29 cellular contexts compared by ENCODE assay signal in the genomic region with DNA sequence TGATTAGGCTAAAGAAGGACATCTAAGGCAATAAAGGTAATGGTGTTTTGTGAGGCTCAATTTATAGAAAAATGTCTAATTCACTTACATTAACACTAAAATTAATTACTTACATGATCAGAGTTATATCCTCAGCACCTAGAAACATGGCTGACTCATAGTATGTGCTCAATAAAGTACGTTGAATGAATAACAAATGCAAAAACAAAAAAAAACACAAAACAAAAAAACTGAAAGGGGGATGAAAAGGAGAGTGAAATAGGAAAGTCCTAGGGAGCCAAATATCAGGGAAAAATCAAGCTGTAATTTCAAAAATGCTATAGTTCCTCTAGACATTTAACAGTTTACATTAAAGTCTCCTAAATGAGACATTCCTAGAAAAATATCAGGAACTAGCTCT.
"Had no signal": no experiment of that assay in that cellular context is flagged by ENCODE, and none has a peak within 500 bp of the region (broad histone marks: within the 10 kb centered on the region; RNA-seq: fewer than 3 reads in every experiment).

No MANE protein-coding gene starts in this region.

- ATAC-seq: activated CD8-positive, alpha-beta T cell treated with anti-CD3 and anti-CD28 coated beads for 36 hours; activated T-cell treated with anti-CD3 and anti-CD28 coated beads, Interleukin-2, amount 50 U/mL, for 4 hours; activated T-helper 17 cell treated with anti-CD3 and anti-CD28 coated beads, Interleukin-2, amount 50 U/mL, for 72 hours; body of pancreas; esophagus mucosa; T-cell had no signal

- H3K9me3 ChIP-seq: body of pancreas, colonic mucosa had no signal

- H3K27ac ChIP-seq: body of pancreas, colonic mucosa, epithelial cell of prostate had no signal

- H3K4me3 ChIP-seq: body of pancreas, colonic mucosa had no signal

- H3K36me3 Mint-ChIP-seq: T-cell had no signal

- H3K27me3 Mint-ChIP-seq: activated CD4-positive, alpha-beta T cell treated with anti-CD3 and anti-CD28 coated beads, Interleukin-2, amount 10 ng/mL, durations not matched to agents 7 days and 5 days; activated CD8-positive, alpha-beta T cell treated with anti-CD3 and anti-CD28 coated beads for 36 hours; activated naive CD8-positive, alpha-beta T cell; activated T-helper 17 cell treated with anti-CD3 and anti-CD28 coated beads, Interleukin-2, amount 50 U/mL, for 72 hours had no signal

- FAIRE-seq: endometrium, endothelial cell of umbilical vein, frontal cortex had no signal

- H3K36me3 ChIP-seq: colonic mucosa had no signal

- H3K4me1 ChIP-seq: body of pancreas, colonic mucosa had no signal

- H3K4me3 Mint-ChIP-seq: activated CD4-positive, alpha-beta T cell treated with anti-CD3 and anti-CD28 coated beads, Interleukin-2, amount 10 ng/mL, durations not matched to agents 7 days and 5 days; activated CD8-positive, alpha-beta T cell treated with anti-CD3 and anti-CD28 coated beads for 36 hours; activated naive CD8-positive, alpha-beta T cell; activated T-cell treated with anti-CD3 and anti-CD28 coated beads, Interleukin-2, amount 50 U/mL, for 4 hours; activated T-helper 17 cell treated with anti-CD3 and anti-CD28 coated beads, Interleukin-2, amount 50 U/mL, for 72 hours; T-cell had no signal

- DNase-seq: activated CD4-positive, alpha-beta T cell treated with anti-CD3 and anti-CD28 coated beads for 1 hour; activated CD4-positive, alpha-beta T cell treated with anti-CD3 and anti-CD28 coated beads for 4 hours; activated CD4-positive, alpha-beta T cell treated with anti-CD3 and anti-CD28 coated beads, Interleukin-2, amount 10 ng/mL, durations not matched to agents 7 days and 5 days; activated CD4-positive, alpha-beta T cell treated with anti-CD3 and anti-CD28 coated beads, Interleukin-2, amount 50 U/mL, for 4 hours; activated CD8-positive, alpha-beta memory T cell treated with anti-CD3 and anti-CD28 coated beads for 24 hours; activated CD8-positive, alpha-beta T cell treated with anti-CD3 and anti-CD28 coated beads for 36 hours; activated effector memory CD4-positive, alpha-beta T cell treated with Interleukin-2 at 50 U/mL for 16 hours; activated gamma-delta T cell treated with Interleukin-2 at 50 U/mL for 16 hours; activated naive CD4-positive, alpha-beta T cell treated with anti-CD3 and anti-CD28 coated beads, Interleukin-2, amount 50 U/mL, for 16 hours; activated naive CD4-positive, alpha-beta T cell treated with Interleukin-2 at 50 U/mL for 16 hours; activated T-cell treated with anti-CD3 and anti-CD28 coated beads, Interleukin-2, amount 50 U/mL, for 4 hours; amniotic stem cell; anterior cingulate cortex; body of pancreas; caudate nucleus; colonic mucosa; effector CD8-positive, alpha-beta T cell; foreskin fibroblast; head of caudate nucleus; SW 1271; T-cell; T-helper 2 cell had no signal

- H3K27ac Mint-ChIP-seq: activated CD4-positive, alpha-beta T cell treated with anti-CD3 and anti-CD28 coated beads, Interleukin-2, amount 10 ng/mL, durations not matched to agents 7 days and 5 days; activated CD8-positive, alpha-beta T cell treated with anti-CD3 and anti-CD28 coated beads for 36 hours; activated naive CD8-positive, alpha-beta T cell; activated T-helper 17 cell treated with anti-CD3 and anti-CD28 coated beads, Interleukin-2, amount 50 U/mL, for 72 hours; T-cell had no signal

- H3K27me3 ChIP-seq: body of pancreas, colonic mucosa had no signal

- H3K9me3 Mint-ChIP-seq: activated CD8-positive, alpha-beta T cell treated with anti-CD3 and anti-CD28 coated beads for 36 hours; activated T-cell treated with anti-CD3 and anti-CD28 coated beads, Interleukin-2, amount 50 U/mL, for 4 hours; activated T-helper 17 cell treated with anti-CD3 and anti-CD28 coated beads, Interleukin-2, amount 50 U/mL, for 72 hours; T-cell had no signal
